Comparison of ENCODE assay signal across 8 cellular contexts in the genomic region with DNA sequence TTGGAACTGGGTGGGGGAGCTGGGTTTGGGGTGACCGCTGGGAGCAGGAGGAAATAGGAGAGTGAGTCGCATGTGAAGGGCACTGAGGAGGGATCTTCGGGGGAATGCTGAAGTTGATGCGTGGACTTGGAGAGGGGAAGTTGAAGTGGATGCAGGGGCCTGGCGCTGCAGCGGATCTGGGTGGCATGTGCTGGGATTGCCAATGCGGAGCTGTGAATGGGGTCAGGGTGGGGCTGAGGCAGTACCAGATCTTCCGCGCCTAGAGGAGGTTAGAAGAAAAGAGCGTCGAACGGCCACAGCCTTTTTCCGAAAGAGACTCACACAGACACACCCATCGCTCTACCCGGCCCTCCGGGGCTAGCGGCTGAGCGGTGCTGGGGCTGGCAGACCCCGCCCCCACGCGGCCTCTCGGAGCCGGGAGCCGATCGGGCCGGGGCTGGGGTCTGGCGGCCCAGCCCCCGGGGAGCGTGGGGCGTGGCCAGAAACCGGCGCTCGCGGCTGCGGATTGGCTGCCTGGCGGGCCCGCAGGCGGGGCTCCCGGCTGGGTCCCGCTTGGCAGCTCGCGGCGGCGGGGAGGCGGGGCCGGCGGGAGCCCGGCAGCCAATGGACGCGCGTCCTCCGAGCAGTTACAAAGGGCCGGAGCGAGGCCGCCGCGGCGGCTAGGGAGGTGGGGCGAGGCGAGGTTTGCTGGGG. TPM values are rescaled to one million over a fixed set of nuclear protein-coding genes. Genes with fewer than 3 reads are reported as not detected.
DNase-seq lines count a peak whose midpoint lies in the region; ATAC-seq, FAIRE-seq and TF ChIP-seq lines count a peak whose summit lies in the region.

A gene (plus strand): TSS at position 655 of the 693 bp plus-strand sequence. CDS start 93 bp downstream, outside the sequence.

- H3K36me3 ChIP-seq in WERI-Rb-1 (no peaks in the 10 kb centered on the region; the same call in 1 of the 2 replicates), breast epithelium (no peaks in the 10 kb centered on the region)

- peak; percentile 86 to 90 for ATAC-seq in A549
- peak; percentile 84 for ATAC-seq in GM18861 (IDR thresholded peaks at IDR 0.05; ENCODE audit: unreplicated experiment)
- peak; percentile 78 for ATAC-seq in HG03103 (IDR thresholded peaks at IDR 0.05; ENCODE audit: low read depth, unreplicated experiment)

- no peak for FAIRE-seq in A549 (lab: Jason Lieb, UNC)

- POLR2A ChIA-PET in A549 (lab: Yijun Ruan, JAX), result interaction anchor here (0.5 to 1.9 kb wide), 12 partner anchors 9 to 1307 kb away, joined by 3 to 9 read pairs (median 3); no protein-coding TSS in a partner anchor

- TF ChIP-seq POLR2A in A549 (IDR thresholded peaks at IDR 0.05; ENCODE audit: low read length) (no peak; the same call in 1 of the 2 replicates), breast epithelium (IDR thresholded peaks at IDR 0.05) (no peak)

- no peak for TF ChIP-seq EP300 in A549 (IDR thresholded peaks at IDR 0.05)

- H3K27ac ChIP-seq in A549, result peak within 1 kb of the TSS; percentile 91 to 94
- peak within 1 kb of the TSS; percentile 84 for H3K27ac ChIP-seq in WERI-Rb-1
- peak within 1 kb of the TSS; percentile 90 to 97 for H3K27ac ChIP-seq in breast epithelium
- H3K27ac ChIP-seq in skin epidermis, result peak within 1 kb of the TSS; percentile 72 to 96 (median 93)

- H3K4me1 ChIP-seq in A549 (peaks cover 32% of the 10 kb centered on the region), breast epithelium (peaks cover 0 to 11% of the 10 kb centered on the region in 2 donors)

- H3K4me2 ChIP-seq in A549, result peak within 1 kb of the TSS; percentile 96

- 1% methylated on average over 17 of the region's 60 CpGs for WGBS in A549 (ENCODE audit: missing lambda C conversion rate)

- no peak for TF ChIP-seq RAD21 in A549 (conservative IDR thresholded peaks at IDR 0.05 in 1 of 2, IDR thresholded peaks at IDR 0.05 in 1 of 2)

- peak within 1 kb of the TSS; percentile 83 for H3K4me3 ChIP-seq in A549
- peak within 1 kb of the TSS; percentile 90 for H3K4me3 ChIP-seq in WERI-Rb-1 (ENCODE audit: low read depth, low read length)
- peak within 1 kb of the TSS; percentile 77 to 93 (median 85) for H3K4me3 ChIP-seq in breast epithelium
- peak within 1 kb of the TSS; percentile 75 for H3K4me3 ChIP-seq in iPS-18c (ENCODE audit: insufficient read depth, low read depth, low read length)
- H3K4me3 ChIP-seq in skin epidermis, result peak within 1 kb of the TSS; percentile 73 to 90 (median 82)

- CTCF ChIA-PET in A549 (lab: Yijun Ruan, JAX), result interaction anchor here (1.1 to 3.8 kb wide), 10 partner anchors 12 to 256 kb away, joined by 3 to 16 read pairs (median 3); no protein-coding TSS in a partner anchor

- peak; percentile 87 to 89 for DNase-seq in A549 (ENCODE audit: low read depth in 1 of 2, low spot score in 1 of 2)
- DNase-seq in NCI-H2196 (lab: John Stamatoyannopoulos, UW; ENCODE audit: unreplicated experiment), result peak; percentile 92
- peak; percentile 97 for DNase-seq in WERI-Rb-1
- DNase-seq in breast epithelium (ENCODE audit: low spot score in 2 of 2), result peak; percentile 79 to 86

- H3K9me3 ChIP-seq in A549 (0 out of 3 replicates have a peak, but pooled peaks cover 3% of the 10 kb centered on the region), WERI-Rb-1 (ENCODE audit: severe bottlenecking) (peaks cover 3% of the 10 kb centered on the region), breast epithelium (no peaks in the 10 kb centered on the region), iPS-18c (ENCODE audit: control insufficient read depth, insufficient read depth, low read length) (no peaks in the 10 kb centered on the region)

- TF ChIP-seq CTCF in A549 (IDR thresholded peaks at IDR 0.05) (no peak), WERI-Rb-1 (IDR thresholded peaks at IDR 0.05; ENCODE audit: low read depth, low read length) (0 out of 2 replicates have a peak, but pooled peaks have one; percentile 0), breast epithelium (IDR thresholded peaks at IDR 0.05) (no peak)

- H3K27me3 ChIP-seq in WERI-Rb-1 (ENCODE audit: insufficient read depth, low read depth, severe bottlenecking), result no peaks in the 10 kb centered on the region
- no peaks in the 10 kb centered on the region for H3K27me3 ChIP-seq in breast epithelium

- intact Hi-C loops in breast epithelium (cut with DNase I; ENCODE audit: low total_unique reads), result no loop called here

TF ChIP-seq in A549, 52 proteins besides CTCF, POLR2A, EP300 and RAD21:
- TF ChIP-seq, protein P1, sequence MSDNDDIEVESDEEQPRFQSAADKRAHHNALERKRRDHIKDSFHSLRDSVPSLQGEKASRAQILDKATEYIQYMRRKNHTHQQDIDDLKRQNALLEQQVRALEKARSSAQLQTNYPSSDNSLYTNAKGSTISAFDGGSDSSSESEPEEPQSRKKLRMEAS (IDR thresholded peaks at IDR 0.05), result peak; percentile 67
- TF ChIP-seq PHF8 (IDR thresholded peaks at IDR 0.05; ENCODE audit: borderline replicate concordance, low read depth) (0 out of 2 replicates have a peak, but pooled peaks have one; percentile 40), KDM5A (IDR thresholded peaks at IDR 0.05) (no peak), JUN (IDR thresholded peaks at IDR 0.05) (0 out of 5 replicates have a peak, but pooled peaks of 1 of the 2 experiments have one; percentile 39), SMC3 (IDR thresholded peaks at IDR 0.05) (0 out of 3 replicates have a peak, but pooled peaks have one; percentile 8), FOXS1 (CRISPR knock-in tag; IDR thresholded peaks at IDR 0.05) (no peak)
- TF ChIP-seq, protein P2, sequence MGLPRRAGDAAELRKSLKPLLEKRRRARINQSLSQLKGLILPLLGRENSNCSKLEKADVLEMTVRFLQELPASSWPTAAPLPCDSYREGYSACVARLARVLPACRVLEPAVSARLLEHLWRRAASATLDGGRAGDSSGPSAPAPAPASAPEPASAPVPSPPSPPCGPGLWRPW (IDR thresholded peaks at IDR 0.05), result no peak
- TF ChIP-seq, protein P3, sequence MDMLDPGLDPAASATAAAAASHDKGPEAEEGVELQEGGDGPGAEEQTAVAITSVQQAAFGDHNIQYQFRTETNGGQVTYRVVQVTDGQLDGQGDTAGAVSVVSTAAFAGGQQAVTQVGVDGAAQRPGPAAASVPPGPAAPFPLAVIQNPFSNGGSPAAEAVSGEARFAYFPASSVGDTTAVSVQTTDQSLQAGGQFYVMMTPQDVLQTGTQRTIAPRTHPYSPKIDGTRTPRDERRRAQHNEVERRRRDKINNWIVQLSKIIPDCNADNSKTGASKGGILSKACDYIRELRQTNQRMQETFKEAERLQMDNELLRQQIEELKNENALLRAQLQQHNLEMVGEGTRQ (IDR thresholded peaks at IDR 0.05), result peak; percentile 25; the same call in 1 of the 2 replicates
- TF ChIP-seq, protein P4, sequence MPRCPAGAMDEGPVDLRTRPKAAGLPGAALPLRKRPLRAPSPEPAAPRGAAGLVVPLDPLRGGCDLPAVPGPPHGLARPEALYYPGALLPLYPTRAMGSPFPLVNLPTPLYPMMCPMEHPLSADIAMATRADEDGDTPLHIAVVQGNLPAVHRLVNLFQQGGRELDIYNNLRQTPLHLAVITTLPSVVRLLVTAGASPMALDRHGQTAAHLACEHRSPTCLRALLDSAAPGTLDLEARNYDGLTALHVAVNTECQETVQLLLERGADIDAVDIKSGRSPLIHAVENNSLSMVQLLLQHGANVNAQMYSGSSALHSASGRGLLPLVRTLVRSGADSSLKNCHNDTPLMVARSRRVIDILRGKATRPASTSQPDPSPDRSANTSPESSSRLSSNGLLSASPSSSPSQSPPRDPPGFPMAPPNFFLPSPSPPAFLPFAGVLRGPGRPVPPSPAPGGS (IDR thresholded peaks at IDR 0.05), result peak; percentile 27; the same call in 1 of the 3 replicates
TF ChIP-seq in A549: peak in this region for 6.

RNA-seq across cellular contexts. Expression of the gene that starts here (rescaled TPM):
- polyA plus RNA-seq in A549 (2011; rRNA removed) (45.5 and 77.1 TPM in 2 replicates), A549 (2017; fragmentation: RNase III; extraction: RNeasy Plus Mini Kit Qiagen cat#74134 plus additional on column Dnase treatment) (18.3 to 25.8 TPM (median 25.4 TPM) in 3 replicates)
- polyA plus RNA-seq in A549 (2012; cell fraction: cytosol; rRNA removed), result 6.6 and 13.0 TPM in 2 replicates
- polyA plus RNA-seq in A549 (2012; cell fraction: nucleus; rRNA removed), result 4.0 and 10.0 TPM in 2 replicates
- polyA minus RNA-seq in A549 (2011; rRNA and poly(A)+ RNA removed), result 211 and 216 TPM in 2 replicates
- 10 to 100 TPM; 33.1 to 35.4 (median 34.5) TPM for total RNA-seq in breast epithelium

Comparison
In these comparisons a context has a peak if more than half of its experiments do, and no peak if none do; other contexts are left out.
1. Peak in every context shown above with its lines: DNase-seq, ATAC-seq, H3K4me3 ChIP-seq and H3K27ac ChIP-seq.